Comparison of ENCODE assay signal across 1 cellular context in the genomic region with DNA sequence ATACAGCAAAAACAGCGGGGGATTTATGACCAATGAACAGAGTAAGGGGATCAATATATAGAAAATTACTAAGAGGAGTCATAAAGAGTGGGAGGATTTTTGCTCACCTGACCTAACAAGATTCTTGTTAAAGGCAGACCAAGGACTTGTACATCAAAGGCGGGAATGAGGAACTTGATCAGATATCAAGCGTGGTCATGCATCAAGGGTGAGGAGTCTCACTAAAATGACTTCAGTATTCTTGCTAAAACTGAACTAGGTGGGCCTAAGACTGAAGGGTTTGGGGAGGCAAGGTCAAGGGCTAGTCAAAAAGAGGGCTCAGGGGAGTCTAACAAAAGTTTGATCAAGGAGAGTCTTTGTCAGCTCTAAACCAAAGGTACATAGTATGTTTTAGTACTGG.
TF ChIP-seq lines count a peak whose summit lies in the region.

No MANE protein-coding gene starts in this region.

TF ChIP-seq in HepG2, 621 proteins besides CTCF, POLR2A, EP300 and RAD21:
- TF ChIP-seq ZFP41 (CRISPR knock-in tag; IDR thresholded peaks at IDR 0.05; ENCODE audit: borderline replicate concordance) (no peak), ZNF780A (CRISPR knock-in tag; IDR thresholded peaks at IDR 0.05) (no peak), CBX2 (IDR thresholded peaks at IDR 0.05; ENCODE audit: low read depth, low read length) (no peak), CBX2 (CRISPR knock-in tag; IDR thresholded peaks at IDR 0.05; ENCODE audit: low read depth) (no peak), ZNF792 (CRISPR knock-in tag; IDR thresholded peaks at IDR 0.05) (no peak), ZIK1 (CRISPR knock-in tag; IDR thresholded peaks at IDR 0.05; ENCODE audit: borderline replicate concordance, low read depth) (no peak), CREM (IDR thresholded peaks at IDR 0.05) (no peak), CREM (CRISPR knock-in tag; IDR thresholded peaks at IDR 0.05) (no peak), MXD4 (CRISPR knock-in tag; IDR thresholded peaks at IDR 0.05) (no peak), CEBPZ (IDR thresholded peaks at IDR 0.05; ENCODE audit: low read length) (no peak)
